In genomic region chr10:56063642-56064041, GRCh38 we compare ENCODE assay signal across 28 cellular contexts.
"Had no signal": no experiment of that assay in that cellular context is flagged by ENCODE, and none has a peak within 500 bp of the region (broad histone marks: within the 10 kb centered on the region; RNA-seq: fewer than 3 reads in every experiment).

No MANE protein-coding gene starts in this region.

- H3K4me1 ChIP-seq: colonic mucosa, esophagus muscularis mucosa, esophagus squamous epithelium, foreskin keratinocyte, gastrocnemius medialis, gastroesophageal sphincter, heart left ventricle, heart right ventricle had no signal

- H3K4me3 ChIP-seq: colonic mucosa, coronary artery, dorsolateral prefrontal cortex, esophagus muscularis mucosa, esophagus squamous epithelium, gastrocnemius medialis, gastroesophageal sphincter, heart left ventricle, heart right ventricle had no signal

- FAIRE-seq: colon, endometrium, endothelial cell of umbilical vein, frontal cortex had no signal

- H3K36me3 ChIP-seq: colonic mucosa, esophagus muscularis mucosa, esophagus squamous epithelium, gastrocnemius medialis, gastroesophageal sphincter, heart left ventricle, heart right ventricle had no signal

- H3K9me3 ChIP-seq: colonic mucosa, gastrocnemius medialis had no signal

- DNase-seq: colonic mucosa; cortex of kidney; dermis blood vessel endothelial cell; dorsolateral prefrontal cortex; effector CD4-positive, alpha-beta T cell; effector CD8-positive, alpha-beta T cell; effector memory CD4-positive, alpha-beta T cell; effector memory CD8-positive, alpha-beta T cell; endodermal cell; erythroblast; esophagus squamous epithelium; foreskin fibroblast; foreskin keratinocyte; foreskin melanocyte; gastrocnemius medialis; glutamatergic neuron; head of caudate nucleus; heart left ventricle; heart right ventricle had no signal

- ATAC-seq: effector memory CD8-positive, alpha-beta T cell; esophagus mucosa; foreskin keratinocyte; gastrocnemius medialis; gastroesophageal sphincter; heart left ventricle; heart right ventricle had no signal

- H3K27me3 ChIP-seq: colonic mucosa, dorsolateral prefrontal cortex, esophagus muscularis mucosa, esophagus squamous epithelium, foreskin keratinocyte, gastrocnemius medialis, gastroesophageal sphincter, heart left ventricle, heart right ventricle had no signal

- H3K27ac ChIP-seq: colonic mucosa, coronary artery, dorsolateral prefrontal cortex, epithelial cell of prostate, esophagus muscularis mucosa, esophagus squamous epithelium, foreskin keratinocyte, gastrocnemius medialis, gastroesophageal sphincter, heart left ventricle, heart right ventricle had no signal
